8 cellular contexts compared by ENCODE assay signal in genomic region chr11:33736148-33736809, GRCh38. TPM values are rescaled to one million over a fixed set of nuclear protein-coding genes. Genes with fewer than 3 reads are reported as not detected.
DNase-seq lines count a peak whose midpoint lies in the region; ATAC-seq and TF ChIP-seq lines count a peak whose summit lies in the region.

TSS of gene CD59 (minus strand) at chr11:33736423. CDS start at chr11:33722445, 13,978 bp downstream.

- H4K8ac ChIP-seq in trophoblast cell (ENCODE audit: low read depth, low read length): peak within 1 kb of the TSS; percentile 93

- H3K4me1 ChIP-seq in cardiac muscle cell (ENCODE audit: low read depth) (peaks cover 20% of the 10 kb centered on the region), trophoblast cell (ENCODE audit: control insufficient read depth in 1 of 2, insufficient read depth in 2 of 2, low read length in 2 of 2) (peaks cover 6 to 15% of the 10 kb centered on the region in 2 experiments), tibial nerve (peaks cover 0 to 46% (median 23%) of the 10 kb centered on the region in 4 donors)

- H3K27me3 ChIP-seq in cardiac muscle cell (no peaks in the 10 kb centered on the region), trophoblast cell (ENCODE audit: insufficient read depth, low read length) (no peaks in the 10 kb centered on the region), tibial nerve (no peaks in the 10 kb centered on the region)

- H3K9me3 ChIP-seq in cardiac muscle cell (ENCODE audit: low read depth) (no peaks in the 10 kb centered on the region), trophoblast cell (ENCODE audit: insufficient read depth, low read depth, low read length) (no peaks in the 10 kb centered on the region), tibial nerve (no peaks in the 10 kb centered on the region)

- H3K4ac ChIP-seq in trophoblast cell (ENCODE audit: low read depth, low read length): peak within 1 kb of the TSS; percentile 47

- peak within 1 kb of the TSS; percentile 87 for H2BK120ac ChIP-seq in trophoblast cell (ENCODE audit: insufficient read depth, low read length, poor library complexity)

- H4K12ac ChIP-seq in trophoblast cell (ENCODE audit: low read depth, low read length): peak within 1 kb of the TSS; percentile 90

- H3K23ac ChIP-seq in trophoblast cell (ENCODE audit: low read length): no peak within 1 kb of the TSS

- peak within 1 kb of the TSS; percentile 90 for H3K4me2 ChIP-seq in trophoblast cell (ENCODE audit: low read length)

- 1% methylated on average over 31 to 48 of the region's 48 CpGs for WGBS in adipose tissue, 3 donors
- WGBS in trophoblast cell (ENCODE audit: extremely low coverage, insufficient coverage, insufficient read length): no CpG with 5 or more reads among the region's 48 CpGs
- WGBS in tibial nerve, 2 donors: 0% methylated on average over 38 to 40 of the region's 48 CpGs

- H4K91ac ChIP-seq in trophoblast cell (ENCODE audit: low read depth, low read length): peak within 1 kb of the TSS; percentile 85

- H2AK5ac ChIP-seq in trophoblast cell (ENCODE audit: low read length): peak within 1 kb of the TSS; percentile 55

- no peaks in the 10 kb centered on the region for H3K36me3 ChIP-seq in cardiac muscle cell
- H3K36me3 ChIP-seq in trophoblast cell (ENCODE audit: control insufficient read depth in 1 of 2, insufficient read depth in 2 of 2, low read length in 2 of 2): peaks cover 0 to 4% of the 10 kb centered on the region in 2 experiments
- peaks cover 0 to 19% (median 0%) of the 10 kb centered on the region in 3 donors for H3K36me3 ChIP-seq in tibial nerve

- H2BK5ac ChIP-seq in trophoblast cell (ENCODE audit: low read depth, low read length, poor library complexity): peak within 1 kb of the TSS; percentile 85

- peak within 1 kb of the TSS; percentile 72 for H3K4me3 ChIP-seq in GM12875 (ENCODE audit: low read depth, low read length)
- peak within 1 kb of the TSS; percentile 80 for H3K4me3 ChIP-seq in cardiac muscle cell
- H3K4me3 ChIP-seq in trophoblast cell (ENCODE audit: low read depth, low read length): peak within 1 kb of the TSS; percentile 83
- H3K4me3 ChIP-seq in tibial nerve: peak within 1 kb of the TSS; percentile 76 to 89 (median 81)

- H3K27ac ChIP-seq in adipose tissue (ENCODE audit: low read depth, low read length) (peak within 1 kb of the TSS; percentile 82), cardiac muscle cell (peak within 1 kb of the TSS; percentile 65), trophoblast cell (ENCODE audit: low read depth, low read length) (no peak within 1 kb of the TSS), tibial nerve (peak within 1 kb of the TSS; percentile 91 to 98 (median 96))

- TF ChIP-seq CTCF in GM12875 (IDR thresholded peaks at IDR 0.05; ENCODE audit: borderline replicate concordance, insufficient read depth, low read depth, low read length): no peak
- TF ChIP-seq CTCF in cardiac muscle cell (IDR thresholded peaks at IDR 0.05; ENCODE audit: low read depth, low read length): no peak
- peak in 1 of 5 experiments; percentile 29 for TF ChIP-seq CTCF in tibial nerve (IDR thresholded peaks at IDR 0.05)

- peak; percentile 61 for ATAC-seq in HG02678 (IDR thresholded peaks at IDR 0.05; ENCODE audit: unreplicated experiment)

- H3K79me2 ChIP-seq in trophoblast cell (ENCODE audit: control insufficient read depth, insufficient read depth, low read length, poor library complexity): peaks cover 9% of the 10 kb centered on the region

- peak within 1 kb of the TSS; percentile 96 for H2AFZ ChIP-seq in trophoblast cell (ENCODE audit: insufficient read depth, low read length, poor library complexity)

- peak within 1 kb of the TSS; percentile 94 for H3K14ac ChIP-seq in trophoblast cell (ENCODE audit: low read length)

- H3K79me1 ChIP-seq in trophoblast cell (ENCODE audit: low read length): peaks cover 7% of the 10 kb centered on the region

- H3K9ac ChIP-seq in trophoblast cell (ENCODE audit: low read length): peak within 1 kb of the TSS; percentile 71

- peak within 1 kb of the TSS; percentile 94 for H3K18ac ChIP-seq in trophoblast cell (ENCODE audit: low read length)

- peak; percentile 91 to 97 for TF ChIP-seq POLR2A in tibial nerve (IDR thresholded peaks at IDR 0.05)

- H2BK12ac ChIP-seq in trophoblast cell (ENCODE audit: low read length): peak within 1 kb of the TSS; percentile 66

- DNase-seq in NCI-H128 (lab: John Stamatoyannopoulos, UW; ENCODE audit: unreplicated experiment) (peak; percentile 77), T-helper 1 cell (peak; percentile 86 to 90 (median 87)), cardiac muscle cell (ENCODE audit: low read depth in 1 of 2, low spot score in 1 of 2) (peak; percentile 94 to 95), trophoblast cell (peak; percentile 91 to 94), tibial nerve (ENCODE audit: low spot score in 2 of 2) (peak; percentile 92 to 94)

- TF ChIP-seq EP300 in tibial nerve (IDR thresholded peaks at IDR 0.05): peak in 1 of 2 donors; percentile 99

RNA-seq across cellular contexts. Expression of gene CD59, which starts in this region (rescaled TPM):
- polyA plus RNA-seq in adipose tissue (100 to 1,000 TPM in 2 of 3 donors, 10 to 100 TPM in 1; 93.3 to 524 (median 148) TPM), cardiac muscle cell (97.1 and 108 TPM in 2 replicates)
- total RNA-seq in cardiac muscle cell (60.6 and 61.1 TPM in 2 replicates), tibial nerve (100 to 1,000 TPM; 190 to 448 (median 302) TPM)
- 205 and 208 TPM in 2 replicates for polyA plus RNA-seq in trophoblast cell (2013)
